Comparison of ENCODE assay signal across 4 cellular contexts in genomic region chr4:45770958-45771357, GRCh38.
TF ChIP-seq lines count a peak whose summit lies in the region.

No MANE protein-coding gene starts in this region.

TF ChIP-seq in A549, 52 proteins besides CTCF, POLR2A, EP300 and RAD21:
- TF ChIP-seq MAFK (IDR thresholded peaks at IDR 0.05; ENCODE audit: partially characterized antibody) (peak; percentile 10), MYC (IDR thresholded peaks at IDR 0.05; ENCODE audit: borderline replicate concordance, low read length) (no peak)

TF ChIP-seq in GM23338, 12 proteins besides CTCF, POLR2A, EP300 and RAD21:
- TF ChIP-seq ZNF114 (CRISPR knock-in tag; IDR thresholded peaks at IDR 0.05) (no peak), NANOG (IDR thresholded peaks at IDR 0.05; ENCODE audit: borderline replicate concordance) (no peak), CREB1 (CRISPR knock-in tag; IDR thresholded peaks at IDR 0.05; ENCODE audit: low read depth) (no peak), POLR2AphosphoS5 (IDR thresholded peaks at IDR 0.05; ENCODE audit: low read depth) (no peak), JUNB (IDR thresholded peaks at IDR 0.05; ENCODE audit: unreplicated experiment) (no peak)
- TF ChIP-seq, protein P1, sequence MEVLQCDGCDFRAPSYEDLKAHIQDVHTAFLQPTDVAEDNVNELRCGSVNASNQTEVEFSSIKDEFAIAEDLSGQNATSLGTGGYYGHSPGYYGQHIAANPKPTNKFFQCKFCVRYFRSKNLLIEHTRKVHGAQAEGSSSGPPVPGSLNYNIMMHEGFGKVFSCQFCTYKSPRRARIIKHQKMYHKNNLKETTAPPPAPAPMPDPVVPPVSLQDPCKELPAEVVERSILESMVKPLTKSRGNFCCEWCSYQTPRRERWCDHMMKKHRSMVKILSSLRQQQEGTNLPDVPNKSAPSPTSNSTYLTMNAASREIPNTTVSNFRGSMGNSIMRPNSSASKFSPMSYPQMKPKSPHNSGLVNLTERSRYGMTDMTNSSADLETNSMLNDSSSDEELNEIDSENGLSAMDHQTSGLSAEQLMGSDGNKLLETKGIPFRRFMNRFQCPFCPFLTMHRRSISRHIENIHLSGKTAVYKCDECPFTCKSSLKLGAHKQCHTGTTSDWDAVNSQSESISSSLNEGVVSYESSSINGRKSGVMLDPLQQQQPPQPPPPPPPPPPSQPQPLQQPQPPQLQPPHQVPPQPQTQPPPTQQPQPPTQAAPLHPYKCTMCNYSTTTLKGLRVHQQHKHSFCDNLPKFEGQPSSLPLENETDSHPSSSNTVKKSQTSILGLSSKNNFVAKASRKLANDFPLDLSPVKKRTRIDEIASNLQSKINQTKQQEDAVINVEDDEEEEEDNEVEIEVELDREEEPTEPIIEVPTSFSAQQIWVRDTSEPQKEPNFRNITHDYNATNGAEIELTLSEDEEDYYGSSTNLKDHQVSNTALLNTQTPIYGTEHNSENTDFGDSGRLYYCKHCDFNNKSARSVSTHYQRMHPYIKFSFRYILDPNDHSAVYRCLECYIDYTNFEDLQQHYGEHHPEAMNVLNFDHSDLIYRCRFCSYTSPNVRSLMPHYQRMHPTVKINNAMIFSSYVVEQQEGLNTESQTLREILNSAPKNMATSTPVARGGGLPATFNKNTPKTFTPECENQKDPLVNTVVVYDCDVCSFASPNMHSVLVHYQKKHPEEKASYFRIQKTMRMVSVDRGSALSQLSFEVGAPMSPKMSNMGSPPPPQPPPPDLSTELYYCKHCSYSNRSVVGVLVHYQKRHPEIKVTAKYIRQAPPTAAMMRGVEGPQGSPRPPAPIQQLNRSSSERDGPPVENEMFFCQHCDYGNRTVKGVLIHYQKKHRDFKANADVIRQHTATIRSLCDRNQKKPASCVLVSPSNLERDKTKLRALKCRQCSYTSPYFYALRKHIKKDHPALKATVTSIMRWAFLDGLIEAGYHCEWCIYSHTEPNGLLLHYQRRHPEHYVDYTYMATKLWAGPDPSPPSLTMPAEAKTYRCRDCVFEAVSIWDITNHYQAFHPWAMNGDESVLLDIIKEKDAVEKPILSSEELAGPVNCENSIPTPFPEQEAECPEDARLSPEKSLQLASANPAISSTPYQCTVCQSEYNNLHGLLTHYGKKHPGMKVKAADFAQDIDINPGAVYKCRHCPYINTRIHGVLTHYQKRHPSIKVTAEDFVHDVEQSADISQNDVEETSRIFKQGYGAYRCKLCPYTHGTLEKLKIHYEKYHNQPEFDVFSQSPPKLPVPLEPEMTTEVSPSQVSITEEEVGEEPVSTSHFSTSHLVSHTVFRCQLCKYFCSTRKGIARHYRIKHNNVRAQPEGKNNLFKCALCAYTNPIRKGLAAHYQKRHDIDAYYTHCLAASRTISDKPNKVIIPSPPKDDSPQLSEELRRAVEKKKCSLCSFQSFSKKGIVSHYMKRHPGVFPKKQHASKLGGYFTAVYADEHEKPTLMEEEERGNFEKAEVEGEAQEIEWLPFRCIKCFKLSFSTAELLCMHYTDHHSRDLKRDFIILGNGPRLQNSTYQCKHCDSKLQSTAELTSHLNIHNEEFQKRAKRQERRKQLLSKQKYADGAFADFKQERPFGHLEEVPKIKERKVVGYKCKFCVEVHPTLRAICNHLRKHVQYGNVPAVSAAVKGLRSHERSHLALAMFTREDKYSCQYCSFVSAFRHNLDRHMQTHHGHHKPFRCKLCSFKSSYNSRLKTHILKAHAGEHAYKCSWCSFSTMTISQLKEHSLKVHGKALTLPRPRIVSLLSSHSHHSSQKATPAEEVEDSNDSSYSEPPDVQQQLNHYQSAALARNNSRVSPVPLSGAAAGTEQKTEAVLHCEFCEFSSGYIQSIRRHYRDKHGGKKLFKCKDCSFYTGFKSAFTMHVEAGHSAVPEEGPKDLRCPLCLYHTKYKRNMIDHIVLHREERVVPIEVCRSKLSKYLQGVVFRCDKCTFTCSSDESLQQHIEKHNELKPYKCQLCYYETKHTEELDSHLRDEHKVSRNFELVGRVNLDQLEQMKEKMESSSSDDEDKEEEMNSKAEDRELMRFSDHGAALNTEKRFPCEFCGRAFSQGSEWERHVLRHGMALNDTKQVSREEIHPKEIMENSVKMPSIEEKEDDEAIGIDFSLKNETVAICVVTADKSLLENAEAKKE (CRISPR knock-in tag; IDR thresholded peaks at IDR 0.05) = no peak
TF ChIP-seq in GM23338: peak in this region for 0.

TF ChIP-seq in IMR-90, 13 proteins besides CTCF, POLR2A, EP300 and RAD21:
- TF ChIP-seq MAZ (IDR thresholded peaks at IDR 0.05; ENCODE audit: borderline replicate concordance, low read depth, low read length) (no peak), MAFK (IDR thresholded peaks at IDR 0.05; ENCODE audit: low read depth, low read length) (peak; percentile 55)

TF ChIP-seq in H1, 55 proteins besides CTCF, POLR2A, EP300 and RAD21:
- TF ChIP-seq MAFK (IDR thresholded peaks at IDR 0.05; ENCODE audit: low read depth, low read length) (peak; percentile 41; the same call in 1 of the 2 replicates), CBX8 (IDR thresholded peaks at IDR 0.05; ENCODE audit: borderline replicate concordance, low read depth, low read length) (no peak)
